Comparison of ENCODE assay signal across 8 cellular contexts in the genomic region with DNA sequence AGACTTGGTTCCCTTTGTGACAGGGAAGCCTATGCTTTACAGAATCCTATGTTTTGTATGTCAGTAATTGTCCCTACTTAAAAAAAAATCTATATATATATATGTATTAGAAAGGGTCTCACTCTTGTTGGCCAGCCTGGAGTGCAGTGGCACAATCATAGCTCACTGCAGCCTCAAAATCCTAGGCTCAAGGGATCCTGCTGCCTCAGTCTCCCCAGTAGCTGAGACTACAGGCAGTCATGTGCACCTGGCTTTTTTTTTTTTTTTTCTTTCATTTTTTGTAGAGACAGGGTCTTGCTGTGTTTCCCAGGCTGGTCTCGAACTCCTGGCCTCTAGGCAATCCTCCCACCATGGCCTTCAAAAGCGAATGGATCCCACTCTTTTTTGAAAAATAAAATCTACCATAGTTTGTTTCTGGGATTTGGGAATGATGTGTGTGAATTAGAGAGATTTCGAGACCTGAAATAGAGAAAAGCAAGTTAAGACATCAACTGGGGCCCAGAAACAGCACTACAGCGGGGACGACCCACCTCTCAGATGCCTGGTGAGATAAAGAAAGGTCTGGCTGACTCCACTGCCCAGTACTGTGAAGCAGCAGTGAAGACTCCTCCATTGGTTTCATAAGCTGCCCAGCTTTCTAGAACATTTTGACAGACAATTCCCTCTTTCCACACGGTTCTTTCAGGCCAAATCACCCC. TPM values are rescaled to one million over a fixed set of nuclear protein-coding genes. Genes with fewer than 3 reads are reported as not detected.
DNase-seq lines count a peak whose midpoint lies in the region; ATAC-seq and TF ChIP-seq lines count a peak whose summit lies in the region.

No MANE protein-coding gene starts in this region.

- TF ChIP-seq CTCF in HL-60 (IDR thresholded peaks at IDR 0.05; ENCODE audit: insufficient read depth, low read length), result no peak
- no peak for TF ChIP-seq CTCF in activated CD8-positive, alpha-beta T cell treated with anti-CD3 and anti-CD28 coated beads for 36 hours (IDR thresholded peaks at IDR 0.05)
- no peak for TF ChIP-seq CTCF in right atrium auricular region (IDR thresholded peaks at IDR 0.05)

- H3K36me3 ChIP-seq in right atrium auricular region, result peaks cover 27% of the 10 kb centered on the region

- POLR2A ChIA-PET in activated CD8-positive, alpha-beta T cell treated with anti-CD3 and anti-CD28 coated beads for 36 hours (lab: Charles Lee), result interaction anchor here (0.7 to 21.0 kb wide), 23 partner anchors 4 to 644 kb away, joined by 3 to 4842 read pairs (median 4); a partner anchor contains a TSS

- ATAC-seq in activated CD8-positive, alpha-beta T cell treated with anti-CD3 and anti-CD28 coated beads for 36 hours, result no peak
- no peak for ATAC-seq in stimulated activated effector memory CD8-positive, alpha-beta T cell treated with anti-CD3 and anti-CD28 coated beads, Interleukin-12 subunit alpha, Interleukin-12 subunit beta, amount 100 ng/mL, for 72 hours

- H3K4me1 Mint-ChIP-seq in activated CD8-positive, alpha-beta T cell treated with anti-CD3 and anti-CD28 coated beads for 36 hours (ENCODE audit: low read depth), result peaks cover 34% of the 10 kb centered on the region
- peaks cover 74% of the 10 kb centered on the region for H3K4me1 Mint-ChIP-seq in stimulated activated effector memory CD8-positive, alpha-beta T cell treated with anti-CD3 and anti-CD28 coated beads, Interleukin-12 subunit alpha, Interleukin-12 subunit beta, amount 100 ng/mL, for 72 hours

- H3K27ac Mint-ChIP-seq in activated CD8-positive, alpha-beta T cell treated with anti-CD3 and anti-CD28 coated beads for 36 hours, result peak overlapping the region; percentile 98
- H3K27ac Mint-ChIP-seq in stimulated activated effector memory CD8-positive, alpha-beta T cell treated with anti-CD3 and anti-CD28 coated beads, Interleukin-12 subunit alpha, Interleukin-12 subunit beta, amount 100 ng/mL, for 72 hours, result peak overlapping the region; percentile 100

- peaks cover 0 to 60% of the 10 kb centered on the region in 2 donors for H3K4me1 ChIP-seq in right atrium auricular region

- H3K27me3 Mint-ChIP-seq in activated CD8-positive, alpha-beta T cell treated with anti-CD3 and anti-CD28 coated beads for 36 hours, result peaks cover 8% of the 10 kb centered on the region

- CTCF ChIA-PET in activated CD8-positive, alpha-beta T cell treated with anti-CD3 and anti-CD28 coated beads for 36 hours (lab: Charles Lee), result interaction anchor here (1.1 to 15.1 kb wide), 6 partner anchors 8 to 83 kb away, joined by 3 to 448 read pairs (median 8); a partner anchor contains a TSS

- no peak for DNase-seq in HL-60 (ENCODE audit: low read depth in 1 of 2, low spot score in 1 of 2)
- peak; percentile 15 for DNase-seq in activated CD8-positive, alpha-beta T cell treated with anti-CD3 and anti-CD28 coated beads for 36 hours
- DNase-seq in right atrium auricular region (ENCODE audit: low spot score), result no peak
- no peak for DNase-seq in stimulated activated effector memory CD8-positive, alpha-beta T cell treated with anti-CD3 and anti-CD28 coated beads, Interleukin-12 subunit alpha, Interleukin-12 subunit beta, amount 100 ng/mL, for 72 hours (ENCODE audit: low spot score in 2 of 2)
- DNase-seq in DMS79 (lab: John Stamatoyannopoulos, UW), result no peak
- DNase-seq in NCI-H1436 (lab: John Stamatoyannopoulos, UW), result no peak
- no peak for DNase-seq in AG08395 (ENCODE audit: low spot score)
- no peak for DNase-seq in DMS153 (lab: John Stamatoyannopoulos, UW)

- no peaks in the 10 kb centered on the region for H3K27me3 ChIP-seq in HL-60 (ENCODE audit: insufficient read depth, poor library complexity, severe bottlenecking)
- no peaks in the 10 kb centered on the region for H3K27me3 ChIP-seq in right atrium auricular region

- H3K9me3 Mint-ChIP-seq in activated CD8-positive, alpha-beta T cell treated with anti-CD3 and anti-CD28 coated beads for 36 hours, result no peaks in the 10 kb centered on the region
- H3K9me3 Mint-ChIP-seq in stimulated activated effector memory CD8-positive, alpha-beta T cell treated with anti-CD3 and anti-CD28 coated beads, Interleukin-12 subunit alpha, Interleukin-12 subunit beta, amount 100 ng/mL, for 72 hours, result no peaks in the 10 kb centered on the region

- H3K4me3 Mint-ChIP-seq in activated CD8-positive, alpha-beta T cell treated with anti-CD3 and anti-CD28 coated beads for 36 hours, result peak overlapping the region; percentile 89
- peak overlapping the region; percentile 96 for H3K4me3 Mint-ChIP-seq in stimulated activated effector memory CD8-positive, alpha-beta T cell treated with anti-CD3 and anti-CD28 coated beads, Interleukin-12 subunit alpha, Interleukin-12 subunit beta, amount 100 ng/mL, for 72 hours

- H3K9me3 ChIP-seq in right atrium auricular region, result no peaks in the 10 kb centered on the region

- intact Hi-C loops in activated CD8-positive, alpha-beta T cell treated with anti-CD3 and anti-CD28 coated beads for 36 hours (cut with micrococcal nuclease), result no loop called here

- peak overlapping the region; percentile 100 for H3K27ac ChIP-seq in HL-60 (replicated peaks)
- H3K27ac ChIP-seq in right atrium auricular region, result peak overlapping the region; percentile 99

- no peak overlapping the region for H3K4me3 ChIP-seq in HL-60 (replicated peaks; ENCODE audit: insufficient read depth, low read length)
- peak overlapping the region; percentile 79 to 95 for H3K4me3 ChIP-seq in right atrium auricular region

- peaks cover 43% of the 10 kb centered on the region for H3K36me3 Mint-ChIP-seq in activated CD8-positive, alpha-beta T cell treated with anti-CD3 and anti-CD28 coated beads for 36 hours (ENCODE audit: low read depth)
- peaks cover 88% of the 10 kb centered on the region for H3K36me3 Mint-ChIP-seq in stimulated activated effector memory CD8-positive, alpha-beta T cell treated with anti-CD3 and anti-CD28 coated beads, Interleukin-12 subunit alpha, Interleukin-12 subunit beta, amount 100 ng/mL, for 72 hours

RNA-seq across cellular contexts. Expression of a gene that starts 1.9 kb away (rescaled TPM):
- total RNA-seq in activated CD8-positive, alpha-beta T cell treated with anti-CD3 and anti-CD28 coated beads for 36 hours, result 100 to 1,000 TPM; 313 to 358 TPM
- 10 to 100 TPM; 43.7 to 52.5 TPM for total RNA-seq in right atrium auricular region

RNA-seq across cellular contexts. Expression of a gene that starts 34.2 kb away (rescaled TPM):
- 10 to 100 TPM; 26.8 to 33.3 TPM for total RNA-seq in activated CD8-positive, alpha-beta T cell treated with anti-CD3 and anti-CD28 coated beads for 36 hours
- 10 to 100 TPM; 10.2 to 23.8 TPM for total RNA-seq in right atrium auricular region

RNA-seq across cellular contexts. Expression of a gene that starts 38.2 kb away (rescaled TPM):
- total RNA-seq in activated CD8-positive, alpha-beta T cell treated with anti-CD3 and anti-CD28 coated beads for 36 hours, result 10 to 100 TPM; 12.8 to 14.4 TPM
- 1 to 10 TPM; 2.6 to 3.3 TPM for total RNA-seq in right atrium auricular region

Comparison
In these comparisons a context has a peak if more than half of its experiments do, and no peak if none do; other contexts are left out.
1. RNA of a gene that starts 1.9 kb away (total RNA-seq): 313 to 358 TPM in activated CD8-positive, alpha-beta T cell treated with anti-CD3 and anti-CD28 coated beads for 36 hours; 43.7 to 52.5 TPM in right atrium auricular region; every median in the first group is over 4 times any median in the second.